In genomic region chr1:110800079-110800478, GRCh38 we compare ENCODE assay signal across 18 cellular contexts.
"Had no signal": no experiment of that assay in that cellular context is flagged by ENCODE, and none has a peak within 500 bp of the region (broad histone marks: within the 10 kb centered on the region; RNA-seq: fewer than 3 reads in every experiment).

No MANE protein-coding gene starts in this region.

- DNase-seq: activated CD4-positive, alpha-beta T cell treated with anti-CD3 and anti-CD28 coated beads, Interleukin-2, amount 50 U/mL, for 4 hours; activated CD4-positive, CD25-positive, alpha-beta regulatory T cell treated with anti-CD3 and anti-CD28 coated beads, Interleukin-2, amount 50 U/mL, for 72 hours; activated effector memory CD4-positive, alpha-beta T cell treated with Interleukin-2 at 50 U/mL for 16 hours; activated T-cell treated with anti-CD3 and anti-CD28 coated beads, Interleukin-2, amount 50 U/mL, for 24 hours; amygdala; cortex of kidney; effector CD8-positive, alpha-beta T cell; gastrocnemius medialis; left lung; nucleus accumbens; right cardiac atrium; spleen; stimulated activated CD4-positive, alpha-beta T cell treated with anti-CD3 and anti-CD28 coated beads, Interleukin-1b, Interleukin-23, amount 100 ng/mL, for 48 hours; stimulated activated naive B cell treated with anti-CD40 and anti-IgM and Interleukin-4, amounts not matched to agents 10 μg/mL and 1 μg/mL and 100 μg/mL, for 72 hours; substantia nigra; transverse colon had no signal

- H3K4me3 ChIP-seq: gastrocnemius medialis, left lung, spleen, transverse colon had no signal

- H3K9me3 ChIP-seq: gastrocnemius medialis, left lung, transverse colon had no signal

- H3K4me1 ChIP-seq: gastrocnemius medialis, left lung, spleen, transverse colon had no signal

- H3K36me3 ChIP-seq: gastrocnemius medialis, left lung, spleen, transverse colon had no signal

- H3K27me3 ChIP-seq: gastrocnemius medialis, left lung, spleen, transverse colon had no signal

- ATAC-seq: gastrocnemius medialis; left lung; natural killer cell treated with Interleukin-12 subunit alpha and Interleukin-12 subunit beta and Interleukin-15 and Interleukin-18, amount 100 ng/mL, for 72 hours; right cardiac atrium; stimulated activated naive B cell treated with anti-CD40 and anti-IgM and Interleukin-4, amounts not matched to agents 10 μg/mL and 1 μg/mL and 100 μg/mL, for 72 hours had no signal

- H3K27ac ChIP-seq: epithelial cell of prostate, gastrocnemius medialis, left lung, spleen, transverse colon had no signal
